32 cellular contexts compared by ENCODE assay signal in genomic region chr6:14339172-14339571, GRCh38.
"Had no signal": no experiment of that assay in that cellular context is flagged by ENCODE, and none has a peak within 500 bp of the region (broad histone marks: within the 10 kb centered on the region; RNA-seq: fewer than 3 reads in every experiment).

No MANE protein-coding gene starts in this region.

- H3K4me3 Mint-ChIP-seq: activated CD4-positive, alpha-beta T cell treated with anti-CD3 and anti-CD28 coated beads for 36 hours; activated CD8-positive, alpha-beta T cell treated with anti-CD3 and anti-CD28 coated beads, Interleukin-2, amount 10 ng/mL, durations not matched to agents 7 days and 5 days; activated naive CD8-positive, alpha-beta T cell; activated T-cell treated with anti-CD3 and anti-CD28 coated beads, Interleukin-2, amount 50 U/mL, for 72 hours; immature natural killer cell; naive thymus-derived CD8-positive, alpha-beta T cell; neural crest cell; stimulated activated effector memory CD8-positive, alpha-beta T cell treated with anti-CD3 and anti-CD28 coated beads, Interleukin-12 subunit alpha, Interleukin-12 subunit beta, amount 100 ng/mL, for 72 hours had no signal

- DNase-seq: activated CD4-positive, alpha-beta T cell treated with anti-CD3 and anti-CD28 coated beads for 36 hours; activated CD8-positive, alpha-beta T cell treated with anti-CD3 and anti-CD28 coated beads, Interleukin-2, amount 10 ng/mL, durations not matched to agents 7 days and 5 days; activated effector memory CD4-positive, alpha-beta T cell treated with Interleukin-2 at 50 U/mL for 16 hours; activated naive CD4-positive, alpha-beta T cell treated with Interleukin-2 at 50 U/mL for 16 hours; activated T-cell treated with anti-CD3 and anti-CD28 coated beads for 4 hours; activated T-cell treated with anti-CD3 and anti-CD28 coated beads, Interleukin-2, amount 50 U/mL, for 72 hours; anterior cingulate cortex; foreskin fibroblast; heart left ventricle; hypothalamus; immature natural killer cell; kidney; left colon; mammary epithelial cell; midbrain; naive thymus-derived CD8-positive, alpha-beta T cell; occipital lobe; psoas muscle; sigmoid colon; small intestine; stimulated activated CD4-positive, alpha-beta T cell treated with anti-CD3 and anti-CD28 coated beads, Interleukin-4, amount 100 ng/mL, for 24 hours; stomach; T-helper 2 cell; tibial artery; upper lobe of right lung had no signal

- H3K36me3 Mint-ChIP-seq: immature natural killer cell; stimulated activated effector memory CD8-positive, alpha-beta T cell treated with anti-CD3 and anti-CD28 coated beads, Interleukin-12 subunit alpha, Interleukin-12 subunit beta, amount 100 ng/mL, for 72 hours had no signal

- H3K4me1 Mint-ChIP-seq: immature natural killer cell; neural crest cell; stimulated activated effector memory CD8-positive, alpha-beta T cell treated with anti-CD3 and anti-CD28 coated beads, Interleukin-12 subunit alpha, Interleukin-12 subunit beta, amount 100 ng/mL, for 72 hours had no signal

- H3K27ac ChIP-seq: heart left ventricle, parathyroid adenoma, psoas muscle, sigmoid colon, stomach, tibial artery, upper lobe of right lung had no signal

- H3K27me3 ChIP-seq: heart left ventricle, sigmoid colon, stomach, tibial artery, upper lobe of right lung had no signal

- H3K9me3 Mint-ChIP-seq: immature natural killer cell; neural crest cell; stimulated activated effector memory CD8-positive, alpha-beta T cell treated with anti-CD3 and anti-CD28 coated beads, Interleukin-12 subunit alpha, Interleukin-12 subunit beta, amount 100 ng/mL, for 72 hours had no signal

- FAIRE-seq: bronchial epithelial cell, colon, kidney, small intestine had no signal

- H3K4me3 ChIP-seq: heart left ventricle, psoas muscle, sigmoid colon, stomach, tibial artery, upper lobe of right lung had no signal

- H3K27me3 Mint-ChIP-seq: activated CD4-positive, alpha-beta T cell treated with anti-CD3 and anti-CD28 coated beads for 36 hours; activated naive CD8-positive, alpha-beta T cell; naive thymus-derived CD8-positive, alpha-beta T cell had no signal

- H3K27ac Mint-ChIP-seq: activated CD4-positive, alpha-beta T cell treated with anti-CD3 and anti-CD28 coated beads for 36 hours; activated CD8-positive, alpha-beta T cell treated with anti-CD3 and anti-CD28 coated beads, Interleukin-2, amount 10 ng/mL, durations not matched to agents 7 days and 5 days; activated naive CD8-positive, alpha-beta T cell; activated T-cell treated with anti-CD3 and anti-CD28 coated beads, Interleukin-2, amount 50 U/mL, for 72 hours; immature natural killer cell; stimulated activated effector memory CD8-positive, alpha-beta T cell treated with anti-CD3 and anti-CD28 coated beads, Interleukin-12 subunit alpha, Interleukin-12 subunit beta, amount 100 ng/mL, for 72 hours had no signal

- ATAC-seq: activated CD4-positive, alpha-beta T cell treated with anti-CD3 and anti-CD28 coated beads for 36 hours; activated CD8-positive, alpha-beta T cell treated with anti-CD3 and anti-CD28 coated beads, Interleukin-2, amount 10 ng/mL, durations not matched to agents 7 days and 5 days; activated T-cell treated with anti-CD3 and anti-CD28 coated beads, Interleukin-2, amount 50 U/mL, for 72 hours; esophagus mucosa; heart left ventricle; left colon; naive thymus-derived CD8-positive, alpha-beta T cell; psoas muscle; stimulated activated effector memory CD8-positive, alpha-beta T cell treated with anti-CD3 and anti-CD28 coated beads, Interleukin-12 subunit alpha, Interleukin-12 subunit beta, amount 100 ng/mL, for 72 hours; upper lobe of right lung had no signal
